35 cellular contexts compared by ENCODE assay signal in the genomic region with DNA sequence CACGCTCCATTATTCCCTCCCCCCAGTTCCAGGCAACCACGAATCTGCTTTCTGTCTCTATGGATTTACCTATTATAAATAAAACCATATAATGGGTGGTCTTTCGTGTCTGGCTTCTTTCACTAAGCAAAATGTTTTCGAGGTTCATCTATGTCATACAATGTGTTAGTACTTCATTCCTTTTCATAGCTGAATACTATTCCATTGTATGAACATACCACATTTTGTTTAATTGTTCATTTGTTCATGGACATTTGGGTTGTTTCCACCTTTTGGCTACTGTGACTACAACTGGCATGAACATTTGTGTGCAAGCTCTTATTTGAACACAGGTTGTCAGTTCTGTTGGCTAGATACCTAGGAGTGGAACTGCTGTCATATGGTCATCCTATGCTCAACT. TPM values are rescaled to one million over a fixed set of nuclear protein-coding genes. Genes with fewer than 3 reads are reported as not detected.
DNase-seq lines count a peak whose midpoint lies in the region; ATAC-seq, FAIRE-seq and TF ChIP-seq lines count a peak whose summit lies in the region.
"Had no signal": no experiment of that assay in that cellular context is flagged by ENCODE, and none has a peak within 500 bp of the region (broad histone marks: within the 10 kb centered on the region; RNA-seq: fewer than 3 reads in every experiment).

No MANE protein-coding gene starts in this region.

- CTCF ChIA-PET in SK-N-SH (lab: Yijun Ruan, JAX): interaction anchor here (0.6 to 1.4 kb wide), 2 partner anchors 17 to 105 kb away, joined by 3 to 4 read pairs; no protein-coding TSS in a partner anchor
- CTCF ChIA-PET in HEK293 (lab: Yijun Ruan, JAX): no interaction called here
- CTCF ChIA-PET in H1 (lab: Charles Lee; ENCODE audit: partially characterized antibody): no interaction called here

- H2BK12ac ChIP-seq in H1 (ENCODE audit: low read depth, low read length): no peak overlapping the region

- no peak for TF ChIP-seq EP300 in SK-N-SH (IDR thresholded peaks at IDR 0.05; ENCODE audit: borderline replicate concordance in 1 of 2, low read depth in 1 of 2, low read length in 1 of 2)
- no peak for TF ChIP-seq EP300 in H1 (IDR thresholded peaks at IDR 0.05; ENCODE audit: borderline replicate concordance in 1 of 2, low read depth in 2 of 2, low read length in 2 of 2)

- TF ChIP-seq CTCF in SK-N-SH (IDR thresholded peaks at IDR 0.05) (no peak), HEK293 (tag by site-specific recombination; IDR thresholded peaks at IDR 0.05) (no peak), H1 (IDR thresholded peaks at IDR 0.05; ENCODE audit: control extremely low read depth in 1 of 3, insufficient read depth in 1 of 3, low read depth in 1 of 3, low read length in 3 of 3) (no peak), foreskin keratinocyte (conservative IDR thresholded peaks at IDR 0.05) (no peak)

- H3K23ac ChIP-seq in H1 (ENCODE audit: insufficient read length): no peak overlapping the region

- ATAC-seq in SK-N-SH treated with all-trans-retinoic acid at 6 μM for 48 hours: no peak
- no peak for ATAC-seq in foreskin keratinocyte
- ATAC-seq: A549; CD8-positive, alpha-beta T cell had no signal

- H3K27me3 ChIP-seq in SK-N-SH (ENCODE audit: insufficient read depth) (no peaks in the 10 kb centered on the region; the same call in 1 of the 2 replicates), H1 (replicated peaks in 1 of 4; ENCODE audit: control insufficient read depth in 3 of 4, extremely low read depth in 1 of 4, insufficient read depth in 3 of 4, low read length in 3 of 4) (no peaks in the 10 kb centered on the region), foreskin keratinocyte (no peaks in the 10 kb centered on the region)
- H3K27me3 ChIP-seq: BE2C; BLaER1; BLaER1 treated with 17β-estradiol and CSF1 and Interleukin-3, amounts not matched to agents 10 nM and 100 nM had no signal

- H3K79me2 ChIP-seq in SK-N-SH (ENCODE audit: insufficient read depth) (no peaks in the 10 kb centered on the region), H1 (ENCODE audit: control insufficient read depth in 1 of 2, insufficient read depth in 2 of 2, low read length in 2 of 2) (no peaks in the 10 kb centered on the region)

- DNase-seq in SK-N-SH: no peak
- no peak for DNase-seq in GM12891 (ENCODE audit: insufficient read length, low spot score)
- no peak for DNase-seq in H1 (ENCODE audit: low read depth in 1 of 2, low spot score in 2 of 2)
- no peak for DNase-seq in foreskin keratinocyte
- DNase-seq in activated CD8-positive, alpha-beta memory T cell treated with anti-CD3 and anti-CD28 coated beads, Interleukin-2, amount 50 U/mL, for 48 hours: no peak
- DNase-seq in caudate nucleus (lab: John Stamatoyannopoulos, UW): no peak
- DNase-seq: 8988T; ACHN; AML-193; BE2C; C1 segment of cervical spinal cord; Caco-2; Calu3; CD4-positive, alpha-beta memory T cell; CD4-positive, alpha-beta T cell; CD4-positive, CD25-positive, alpha-beta regulatory T cell; CD8-positive, alpha-beta memory T cell; CD8-positive, alpha-beta T cell; COR-L47; DMS 273 treated with DMSO at 0.1 percent for 48 hours; DMS153; DMS53; DMS79; DMS79 treated with DMSO at 0.1 percent for 48 hours; DND-41; EL had no signal

- H3K9ac ChIP-seq in SK-N-SH (no peak overlapping the region), H1 (replicated peaks in 1 of 4; ENCODE audit: extremely low read depth in 1 of 4, low read depth in 3 of 4, low read length in 3 of 4) (no peak overlapping the region)
- H3K9ac ChIP-seq: BLaER1; BLaER1 treated with 17β-estradiol and CSF1 and Interleukin-3, amounts not matched to agents 10 nM and 100 nM had no signal

- H2AFZ ChIP-seq in SK-N-SH (ENCODE audit: low read depth): no peak overlapping the region
- no peak overlapping the region for H2AFZ ChIP-seq in H1 (ENCODE audit: low read length)

- H3K36me3 ChIP-seq in SK-N-SH (replicated peaks in 1 of 2; ENCODE audit: control insufficient read depth in 1 of 2, insufficient read depth in 2 of 2, low read length in 1 of 2): no peaks in the 10 kb centered on the region
- H3K36me3 ChIP-seq in HEK293 (ENCODE audit: control insufficient read depth in 2 of 2, insufficient read depth in 1 of 2, low read length in 2 of 2): no peaks in the 10 kb centered on the region
- no peaks in the 10 kb centered on the region for H3K36me3 ChIP-seq in H1 (ENCODE audit: control insufficient read depth in 2 of 4, insufficient read depth in 4 of 4, low read length in 3 of 4)
- H3K36me3 ChIP-seq: BE2C; BLaER1; BLaER1 treated with 17β-estradiol and CSF1 and Interleukin-3, amounts not matched to agents 10 nM and 100 nM had no signal

- H3K4me1 ChIP-seq in SK-N-SH (ENCODE audit: control insufficient read depth in 1 of 2, insufficient read depth in 2 of 2, low read depth in 1 of 2, low read length in 1 of 2) (no peaks in the 10 kb centered on the region), HEK293 (ENCODE audit: control insufficient read depth, insufficient read depth, low read length) (no peaks in the 10 kb centered on the region), H1 (replicated peaks in 1 of 4; ENCODE audit: control insufficient read depth in 3 of 4, insufficient read depth in 4 of 4, low read length in 3 of 4) (no peaks in the 10 kb centered on the region), foreskin keratinocyte (no peaks in the 10 kb centered on the region)
- H3K4me1 ChIP-seq: A549, BE2C, Caco-2 had no signal

- FAIRE-seq in GM12891 (lab: Jason Lieb, UNC): peak; percentile 13
- peak; percentile 7 for FAIRE-seq in H1 (lab: Jason Lieb, UNC)
- FAIRE-seq: A204.1, A549, D721Med had no signal

- no peak overlapping the region for H2AK5ac ChIP-seq in H1 (ENCODE audit: low read depth, low read length)

- no peak overlapping the region for H2BK20ac ChIP-seq in H1 (ENCODE audit: low read length)

- no peak overlapping the region for H3K14ac ChIP-seq in H1 (ENCODE audit: insufficient read length)

- no peak overlapping the region for H2BK5ac ChIP-seq in H1 (ENCODE audit: low read depth, low read length)

- H4K20me1 ChIP-seq in SK-N-SH (ENCODE audit: insufficient read depth): no peaks in the 10 kb centered on the region
- H4K20me1 ChIP-seq in H1 (replicated peaks in 1 of 2; ENCODE audit: control insufficient read depth in 1 of 2, insufficient read depth in 2 of 2, low read length in 2 of 2): no peaks in the 10 kb centered on the region
- H4K20me1 ChIP-seq: BLaER1; BLaER1 treated with 17β-estradiol and CSF1 and Interleukin-3, amounts not matched to agents 10 nM and 100 nM had no signal

- TF ChIP-seq POLR2A in GM12891 (IDR thresholded peaks at IDR 0.05; ENCODE audit: low read depth, low read length) (no peak), H1 (IDR thresholded peaks at IDR 0.05; ENCODE audit: control extremely low read depth in 1 of 2, low read depth in 2 of 2, low read length in 2 of 2) (no peak)

- no peaks in the 10 kb centered on the region for H3K23me2 ChIP-seq in H1 (ENCODE audit: low read depth, low read length)

- H3K18ac ChIP-seq in H1 (ENCODE audit: extremely low read depth, low read length): no peak overlapping the region

- H3K4me2 ChIP-seq in SK-N-SH (no peak overlapping the region), H1 (ENCODE audit: insufficient read depth in 1 of 2, low read depth in 2 of 2, low read length in 2 of 2) (no peak overlapping the region)
- H3K4me2 ChIP-seq: A549; BLaER1; BLaER1 treated with 17β-estradiol and CSF1 and Interleukin-3, amounts not matched to agents 10 nM and 100 nM had no signal

- H4K8ac ChIP-seq in H1 (ENCODE audit: extremely low read depth, insufficient read depth, low read length): no peak overlapping the region

- H3K9me3 ChIP-seq in SK-N-SH (no peaks in the 10 kb centered on the region), HEK293 (ENCODE audit: control insufficient read depth, insufficient read depth, low read depth, low read length) (no peaks in the 10 kb centered on the region), H1 (ENCODE audit: insufficient read depth in 2 of 2, low read depth in 1 of 2, low read length in 1 of 2) (no peaks in the 10 kb centered on the region)
- H3K9me3 ChIP-seq: A549, BE2C, BLaER1, Caco-2 had no signal

- no peak overlapping the region for H3K4ac ChIP-seq in H1 (replicated peaks; ENCODE audit: insufficient read length, low read depth, low read length)

- H2BK15ac ChIP-seq in H1 (ENCODE audit: low read length): no peak overlapping the region

- no peak overlapping the region for H3K56ac ChIP-seq in H1 (replicated peaks; ENCODE audit: insufficient read length, low read depth, low read length)

- peaks cover 4% of the 10 kb centered on the region for H3F3A ChIP-seq in SK-N-SH (replicated peaks; ENCODE audit: insufficient read depth)

- 48% methylated on average over 4 of the region's 4 CpGs for WGBS in SK-N-SH (ENCODE audit: low lambda C conversion rate)
- 90% methylated on average over 4 of the region's 4 CpGs; no CpG with 5 or more reads in 1 of the 2 experiments for whole genome bisulfite sequencing in H1 (ENCODE audit: extremely low coverage in 1 of 2, insufficient coverage in 1 of 2, insufficient read length in 1 of 2, insufficient replicate concordance in 2 of 2, low coverage in 1 of 2, low lambda C conversion rate in 2 of 2, missing lambda C conversion rate in 1 of 2), 2 experiments

- H3K9me2 ChIP-seq in SK-N-SH: no peaks in the 10 kb centered on the region

- no peak overlapping the region for H4K91ac ChIP-seq in H1 (replicated peaks; ENCODE audit: insufficient read length, low read length)

- H3K79me1 ChIP-seq in H1 (ENCODE audit: low read depth, low read length): no peaks in the 10 kb centered on the region

- TF ChIP-seq RAD21 in SK-N-SH (IDR thresholded peaks at IDR 0.05; ENCODE audit: low read length) (no peak), H1 (IDR thresholded peaks at IDR 0.05 in 1 of 2, conservative IDR thresholded peaks at IDR 0.05 in 1 of 2; ENCODE audit: low read depth in 2 of 2, low read length in 2 of 2) (no peak)

- H3K4me3 ChIP-seq in SK-N-SH (ENCODE audit: low read depth in 2 of 2, low read length in 1 of 2) (no peak overlapping the region), HEK293 (ENCODE audit: low read depth, low read length) (no peak overlapping the region), H1 (ENCODE audit: extremely low read depth in 1 of 4, insufficient read depth in 2 of 4, low read depth in 3 of 4, low read length in 4 of 4) (no peak overlapping the region)
- H3K4me3 ChIP-seq: A549; BLaER1; BLaER1 treated with 17β-estradiol and CSF1 and Interleukin-3, amounts not matched to agents 10 nM and 100 nM had no signal

- H3K27ac ChIP-seq in SK-N-SH (ENCODE audit: low read depth in 2 of 2, low read length in 1 of 2) (no peak overlapping the region), HEK293 (ENCODE audit: extremely low read depth, low read depth, low read length) (no peak overlapping the region), H1 (ENCODE audit: low read depth, low read length) (no peak overlapping the region), foreskin keratinocyte (no peak overlapping the region), caudate nucleus (ENCODE audit: low read depth, low read length) (no peak overlapping the region)
- H3K27ac ChIP-seq: 22Rv1; A549; BLaER1; BLaER1 treated with 17β-estradiol and CSF1 and Interleukin-3, amounts not matched to agents 10 nM and 100 nM; C4-2B had no signal

- no peak overlapping the region for H2BK120ac ChIP-seq in H1 (replicated peaks; ENCODE audit: low read depth, low read length)

- POLR2A ChIA-PET in SK-N-SH (lab: Yijun Ruan, JAX) (no interaction called here), HEK293 (lab: Yijun Ruan, JAX) (no interaction called here), H1 (lab: Charles Lee; ENCODE audit: partially characterized antibody) (no interaction called here)

- H4K5ac ChIP-seq in H1 (ENCODE audit: insufficient read length, low read depth, low read length): no peak overlapping the region

RNA-seq across cellular contexts. Expression of gene PAPOLA, which starts 12.9 kb away (rescaled TPM):
- polyA plus RNA-seq in SK-N-SH (2012; rRNA removed) (53.7 and 78.0 TPM in 2 replicates), H1 (2011; rRNA removed) (81.9 and 163 TPM in 2 replicates), foreskin keratinocyte (67.1 and 71.9 TPM in 2 replicates)
- 68.4 and 78.0 TPM in 2 replicates for polyA plus RNA-seq in SK-N-SH (2012; cell fraction: cytosol; rRNA removed)
- 58.4 and 105 TPM in 2 replicates for polyA plus RNA-seq in SK-N-SH (2012; cell fraction: nucleus; rRNA removed)
- polyA plus RNA-seq in GM12891 (2012; ENCODE audit: low read depth, missing spikeins): 49.8 TPM
- total RNA-seq in H1 (2021; fragmentation: NEBNext Ultra II Directional; extraction: Animal tissue kit (Norgen Biotek cat#: 25700)): 234 and 239 TPM in 2 replicates
- 143 TPM for polyA plus RNA-seq in H1 (2011; cell fraction: cytosol; rRNA removed)
- 102 TPM for polyA plus RNA-seq in H1 (2011; cell fraction: nucleus; rRNA removed)
- polyA plus RNA-seq in H1 (2012, experiment 1 of 2): 87.2 to 138 TPM (median 129 TPM) in 4 replicates
- 12.7 TPM for polyA plus RNA-seq in H1 (2012, experiment 2 of 2)
- polyA plus RNA-seq in H1 (2013, experiment 1 of 2): 143 TPM
- polyA plus RNA-seq in H1 (2013, experiment 2 of 2): 150 TPM
- polyA minus RNA-seq in H1 (2011; rRNA and poly(A)+ RNA removed): 330 and 489 TPM in 2 replicates
- polyA minus RNA-seq in H1 (2011; cell fraction: cytosol; rRNA and poly(A)+ RNA removed): 147 TPM
- polyA minus RNA-seq in H1 (2011; cell fraction: nucleus; rRNA and poly(A)+ RNA removed): 349 TPM
- 129 and 138 TPM in 2 replicates for total RNA-seq in foreskin keratinocyte
